Comparison of ENCODE assay signal across 14 cellular contexts in the genomic region with DNA sequence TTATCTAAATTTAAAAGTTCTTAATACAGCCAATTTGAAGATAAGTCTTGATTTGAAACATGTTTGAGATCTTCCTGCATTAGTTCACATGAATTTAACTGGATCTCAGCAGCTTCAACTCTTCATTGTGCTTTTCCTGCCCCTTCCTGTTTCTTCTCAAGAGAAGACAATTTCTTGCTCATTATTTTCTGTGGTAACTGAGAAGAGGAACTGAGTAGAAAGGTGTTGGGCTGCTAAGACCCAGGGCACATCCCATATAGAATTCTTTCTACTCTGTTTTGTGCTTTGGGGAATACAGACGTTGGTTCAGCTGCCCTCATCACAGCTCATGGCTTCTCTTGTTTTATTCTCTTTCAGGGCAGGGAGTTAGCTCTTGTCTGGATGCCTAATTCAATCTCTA. TPM values are rescaled to one million over a fixed set of nuclear protein-coding genes. Genes with fewer than 3 reads are reported as not detected.
A peak's percentile ranks its signal among the peaks of the same experiment; 100 is the strongest.
DNase-seq lines count a peak whose midpoint lies in the region; ATAC-seq and TF ChIP-seq lines count a peak whose summit lies in the region.
"Had no signal": no experiment of that assay in that cellular context is flagged by ENCODE, and none has a peak within 500 bp of the region (broad histone marks: within the 10 kb centered on the region; RNA-seq: fewer than 3 reads in every experiment).

No MANE protein-coding gene starts in this region.

- no peaks in the 10 kb centered on the region for H3K4me1 ChIP-seq in foreskin keratinocyte
- H3K4me1 ChIP-seq: gastroesophageal sphincter had no signal

- H3K36me3 ChIP-seq in brain microvascular endothelial cell (replicated peaks), result no peaks in the 10 kb centered on the region
- H3K36me3 ChIP-seq: BLaER1 treated with 17β-estradiol and CSF1 and Interleukin-3, amounts not matched to agents 10 nM and 100 nM; gastroesophageal sphincter had no signal

- no peak overlapping the region for H3K4me3 ChIP-seq in brain microvascular endothelial cell (ENCODE audit: low read depth, low read length)
- H3K4me3 ChIP-seq: BLaER1 treated with 17β-estradiol and CSF1 and Interleukin-3, amounts not matched to agents 10 nM and 100 nM; gastroesophageal sphincter had no signal

- in situ Hi-C loops in brain microvascular endothelial cell (cut with HindIII; ENCODE audit: low pct_ligation_motif_present, low sequenced_read_pairs), result no loop called here

- H3K27me3 ChIP-seq in brain microvascular endothelial cell (replicated peaks) (peaks cover 6% of the 10 kb centered on the region), foreskin keratinocyte (peaks cover 56% of the 10 kb centered on the region)
- H3K27me3 ChIP-seq: BLaER1 treated with 17β-estradiol and CSF1 and Interleukin-3, amounts not matched to agents 10 nM and 100 nM had no signal

- H3K27ac ChIP-seq in brain microvascular endothelial cell, result no peak overlapping the region
- no peak overlapping the region for H3K27ac ChIP-seq in foreskin keratinocyte
- H3K27ac ChIP-seq: BLaER1 treated with 17β-estradiol and CSF1 and Interleukin-3, amounts not matched to agents 10 nM and 100 nM; gastroesophageal sphincter had no signal

- TF ChIP-seq CTCF in brain microvascular endothelial cell (IDR thresholded peaks at IDR 0.05; ENCODE audit: low read depth, low read length, missing control alignments), result no peak
- TF ChIP-seq CTCF in foreskin keratinocyte (conservative IDR thresholded peaks at IDR 0.05), result no peak

- DNase-seq in MV-4-11 (lab: John Stamatoyannopoulos, UW) (peak; percentile 72), head of caudate nucleus (no peak), brain microvascular endothelial cell (no peak), foreskin keratinocyte (no peak), OCI-M1 (lab: John Stamatoyannopoulos, UW) (no peak)
- DNase-seq: activated effector memory CD4-positive, alpha-beta T cell treated with anti-CD3 and anti-CD28 coated beads, Interleukin-2, amount 50 U/mL, for 16 hours; KG1; right cardiac atrium; T-helper 9 cell had no signal

- intact Hi-C loops in head of caudate nucleus (cut with DNase I), result no loop called here

- peak; percentile 89 for ATAC-seq in GM18499 (IDR thresholded peaks at IDR 0.05; ENCODE audit: insufficient read depth, unreplicated experiment)
- ATAC-seq in GM19468 (IDR thresholded peaks at IDR 0.05; ENCODE audit: extremely low read depth, unreplicated experiment), result peak; percentile 71
- peak; percentile 98 for ATAC-seq in HG03025 (IDR thresholded peaks at IDR 0.05; ENCODE audit: low FRiP score, unreplicated experiment)
- ATAC-seq in foreskin keratinocyte, result no peak
- ATAC-seq: gastroesophageal sphincter, right cardiac atrium had no signal

RNA-seq across cellular contexts. Expression of a gene that starts 59.9 kb away (rescaled TPM):
- 0.37 and 0.53 TPM in 2 replicates for total RNA-seq in foreskin keratinocyte
- polyA plus RNA-seq in foreskin keratinocyte, result 0.06 and 0.08 TPM in 2 replicates
